12 cellular contexts compared by ENCODE assay signal in genomic region chr1:231844986-231845502, GRCh38.
DNase-seq lines count a peak whose midpoint lies in the region; ATAC-seq, FAIRE-seq and TF ChIP-seq lines count a peak whose summit lies in the region.
"Had no signal": no experiment of that assay in that cellular context is flagged by ENCODE, and none has a peak within 500 bp of the region (broad histone marks: within the 10 kb centered on the region; RNA-seq: fewer than 3 reads in every experiment).

No MANE protein-coding gene starts in this region.

- H3K4me3 ChIP-seq in fibroblast of the aortic adventitia (ENCODE audit: low read depth, low read length) (no peak overlapping the region), aorta (ENCODE audit: low read length in 2 of 2) (no peak overlapping the region)
- H3K4me3 ChIP-seq: ovary had no signal

- H3K27ac ChIP-seq in aorta (ENCODE audit: low read depth in 1 of 2, low read length in 2 of 2): peak overlapping the region; percentile 9 to 19
- H3K27ac ChIP-seq: ovary had no signal

- H3K36me3 Mint-ChIP-seq in activated T-cell treated with anti-CD3 and anti-CD28 coated beads, Interleukin-2, amount 50 U/mL, for 72 hours (ENCODE audit: insufficient read depth in 2 of 2): no peaks in the 10 kb centered on the region

- WGBS in aorta, 2 donors: 8 to 12% methylated on average over 7 of the region's 7 CpGs

- intact Hi-C loops in aorta (cut with DNase I): loop anchor here in 1 of 2 donors (10.0 kb wide), 1 partner anchor 300 kb away; no protein-coding TSS in a partner anchor

- FAIRE-seq in RCC 7860 (lab: Jason Lieb, UNC): peak; percentile 95

- ATAC-seq in aorta (ENCODE audit: low FRiP score): no peak
- no peak for ATAC-seq in activated T-cell treated with anti-CD3 and anti-CD28 coated beads, Interleukin-2, amount 50 U/mL, for 72 hours (replicated peaks in 1 of 2)
- no peak for ATAC-seq in HG02870 (IDR thresholded peaks at IDR 0.05; ENCODE audit: unreplicated experiment)

- peaks cover 11% of the 10 kb centered on the region for H3K4me1 Mint-ChIP-seq in activated T-cell treated with anti-CD3 and anti-CD28 coated beads, Interleukin-2, amount 50 U/mL, for 72 hours (ENCODE audit: low read depth)

- no peak overlapping the region for H3K4me3 Mint-ChIP-seq in activated T-cell treated with anti-CD3 and anti-CD28 coated beads, Interleukin-2, amount 50 U/mL, for 72 hours
- H3K4me3 Mint-ChIP-seq: H9 had no signal

- H3K27me3 Mint-ChIP-seq in activated T-cell treated with anti-CD3 and anti-CD28 coated beads, Interleukin-2, amount 50 U/mL, for 72 hours (ENCODE audit: low read depth): no peaks in the 10 kb centered on the region

- H3K27me3 ChIP-seq in aorta (ENCODE audit: control insufficient read depth in 1 of 2, insufficient read depth in 2 of 2, low read length in 1 of 2): no peaks in the 10 kb centered on the region
- H3K27me3 ChIP-seq: ovary had no signal

- peak; percentile 14 for TF ChIP-seq CTCF in fibroblast of the aortic adventitia (IDR thresholded peaks at IDR 0.05; ENCODE audit: insufficient read depth, low read length)

- no peaks in the 10 kb centered on the region for H3K36me3 ChIP-seq in aorta (ENCODE audit: control insufficient read depth in 1 of 2, insufficient read depth in 2 of 2, low read length in 1 of 2)
- H3K36me3 ChIP-seq: ovary had no signal

- peak; percentile 2 for DNase-seq in stimulated activated CD4-positive, alpha-beta T cell treated with anti-CD3 and anti-CD28 coated beads, Interleukin-1b, Interleukin-23, amount 100 ng/mL, for 48 hours
- no peak for DNase-seq in stimulated activated CD4-positive, alpha-beta T cell treated with anti-CD3 and anti-CD28 coated beads, Interleukin-4, amount 100 ng/mL, for 24 hours
- peak; percentile 70 for DNase-seq in RCC 7860 (ENCODE audit: low spot score)
- DNase-seq in fibroblast of the aortic adventitia (ENCODE audit: low read depth): peak; percentile 41
- DNase-seq in aorta: peak; percentile 69 to 76
- DNase-seq in NK-92 treated with Interleukin-12 subunit alpha and Interleukin-12 subunit beta, amount 100 ng/mL, for 24 hours (lab: John Stamatoyannopoulos, UW): no peak
- DNase-seq in activated T-cell treated with anti-CD3 and anti-CD28 coated beads, Interleukin-2, amount 50 U/mL, for 72 hours: no peak
- DNase-seq: COR-L47, H9, NCI-H226, ovary had no signal

- H3K9me3 Mint-ChIP-seq in activated T-cell treated with anti-CD3 and anti-CD28 coated beads, Interleukin-2, amount 50 U/mL, for 72 hours: no peaks in the 10 kb centered on the region
- H3K9me3 Mint-ChIP-seq: H9 had no signal

- H3K27ac Mint-ChIP-seq in activated T-cell treated with anti-CD3 and anti-CD28 coated beads, Interleukin-2, amount 50 U/mL, for 72 hours: no peak overlapping the region
- H3K27ac Mint-ChIP-seq: H9 had no signal

- H3K4me1 ChIP-seq in aorta (ENCODE audit: control insufficient read depth in 1 of 2, insufficient read depth in 2 of 2, low read length in 2 of 2): no peaks in the 10 kb centered on the region

- no peaks in the 10 kb centered on the region for H3K9me3 ChIP-seq in aorta (ENCODE audit: control insufficient read depth, low read length)
- H3K9me3 ChIP-seq: ovary had no signal

Comparison
In these comparisons a context has a peak if more than half of its experiments do, and no peak if none do; other contexts are left out.
1. DNase-seq: peak in stimulated activated CD4-positive, alpha-beta T cell treated with anti-CD3 and anti-CD28 coated beads, Interleukin-1b, Interleukin-23, amount 100 ng/mL, for 48 hours (single experiment), RCC 7860 (single experiment), fibroblast of the aortic adventitia (single experiment) and aorta (2 of 2); none in stimulated activated CD4-positive, alpha-beta T cell treated with anti-CD3 and anti-CD28 coated beads, Interleukin-4, amount 100 ng/mL, for 24 hours (single experiment), NK-92 treated with Interleukin-12 subunit alpha and Interleukin-12 subunit beta, amount 100 ng/mL, for 24 hours (single experiment) and activated T-cell treated with anti-CD3 and anti-CD28 coated beads, Interleukin-2, amount 50 U/mL, for 72 hours (0 of 2).